11 cellular contexts compared by ENCODE assay signal in genomic region chr2:45256867-45257641, GRCh38.
DNase-seq lines count a peak whose midpoint lies in the region; ATAC-seq, FAIRE-seq and TF ChIP-seq lines count a peak whose summit lies in the region.
"Had no signal": no experiment of that assay in that cellular context is flagged by ENCODE, and none has a peak within 500 bp of the region (broad histone marks: within the 10 kb centered on the region; RNA-seq: fewer than 3 reads in every experiment).

No MANE protein-coding gene starts in this region.

- TF ChIP-seq CTCF in 22Rv1 (IDR thresholded peaks at IDR 0.05) (no peak), K562 (IDR thresholded peaks at IDR 0.05 in 2 of 3, conservative IDR thresholded peaks at IDR 0.05 in 1 of 3; ENCODE audit: insufficient read depth in 2 of 3, low read depth in 1 of 3, low read length in 3 of 3) (no peak), mucosa of descending colon (IDR thresholded peaks at IDR 0.05) (no peak), MM.1S (IDR thresholded peaks at IDR 0.05; ENCODE audit: low read length) (no peak)

- no peak for TF ChIP-seq RAD21 in K562 (CRISPR knock-in tag; conservative IDR thresholded peaks at IDR 0.05 in 1 of 2, IDR thresholded peaks at IDR 0.05 in 1 of 2)

- H3K27ac ChIP-seq in 22Rv1 (peak overlapping the region; percentile 80), K562 (ENCODE audit: extremely low read depth, low read depth, low read length) (no peak overlapping the region), MM.1S (ENCODE audit: low read length) (no peak overlapping the region)
- H3K27ac ChIP-seq: lower lobe of right lung had no signal

- H3F3A ChIP-seq in MM.1S (ENCODE audit: insufficient read depth, low read length), result no peaks in the 10 kb centered on the region

- DNase-seq in NCI-H1417 (lab: John Stamatoyannopoulos, UW) (peak in 2 of 3 experiments; percentile 88 to 94), K562 (ENCODE audit: extremely low read depth in 1 of 4, low spot score in 3 of 4) (no peak), mucosa of descending colon (peak in 1 of 3 donors; percentile 9), MM.1S (no peak), SW 1271 (lab: John Stamatoyannopoulos, UW) (no peak)
- DNase-seq: activated CD8-positive, alpha-beta memory T cell treated with anti-CD3 and anti-CD28 coated beads for 24 hours; lower lobe of right lung; T1000 had no signal

- H4K20me1 ChIP-seq in K562 (replicated peaks; ENCODE audit: control insufficient read depth, insufficient read depth, low read length) (0 out of 2 replicates have a peak, but pooled peaks cover 5% of the 10 kb centered on the region), MM.1S (ENCODE audit: insufficient read depth, low read length) (no peaks in the 10 kb centered on the region)

- no peaks in the 10 kb centered on the region for H3K9me2 ChIP-seq in MM.1S (replicated peaks; ENCODE audit: insufficient read depth, low read length)

- BruUV-seq in K562 (replicated peaks; lab: Mats Ljungman, UMichigan), result no TSS peak

- H3K79me2 ChIP-seq in K562 (ENCODE audit: control insufficient read depth, insufficient read depth, low read length) (no peaks in the 10 kb centered on the region), MM.1S (ENCODE audit: low read length) (no peaks in the 10 kb centered on the region)

- 0% methylated on average over 14 of the region's 16 CpGs for WGBS in K562 (ENCODE audit: insufficient coverage, low coverage, missing lambda C conversion rate)

- POLR2A ChIA-PET in K562 (lab: Yijun Ruan, JAX), result interaction anchor here (1.1 kb wide), 1 partner anchor 83 kb away, joined by 3 read pairs; no protein-coding TSS in a partner anchor

- no peaks in the 10 kb centered on the region for H3K9me3 ChIP-seq in K562 (replicated peaks; ENCODE audit: control insufficient read depth, insufficient read depth, low read depth, low read length)
- H3K9me3 ChIP-seq in mucosa of descending colon, result no peaks in the 10 kb centered on the region
- H3K9me3 ChIP-seq in MM.1S (replicated peaks; ENCODE audit: insufficient read depth, low read length), result no peaks in the 10 kb centered on the region
- H3K9me3 ChIP-seq: lower lobe of right lung had no signal

- no peak for FAIRE-seq in K562 (lab: Jason Lieb, UNC)

- no peak for TF ChIP-seq POLR2A in K562 (conservative IDR thresholded peaks at IDR 0.05)

- H3K4me1 ChIP-seq in K562 (replicated peaks in 1 of 2; ENCODE audit: control insufficient read depth in 2 of 2, insufficient read depth in 2 of 2, low read length in 2 of 2) (no peaks in the 10 kb centered on the region), mucosa of descending colon (ENCODE audit: low read depth) (no peaks in the 10 kb centered on the region), MM.1S (ENCODE audit: low read length) (no peaks in the 10 kb centered on the region)

- TF ChIP-seq EP300 in K562 (IDR thresholded peaks at IDR 0.05; ENCODE audit: low read length), result no peak

- H3K4me2 ChIP-seq in K562 (ENCODE audit: insufficient read depth, low read length) (no peak overlapping the region), MM.1S (ENCODE audit: low read depth, low read length) (no peak overlapping the region)

- no peaks in the 10 kb centered on the region for H3K36me3 ChIP-seq in K562 (ENCODE audit: control insufficient read depth, insufficient read depth, low read length)
- no peaks in the 10 kb centered on the region for H3K36me3 ChIP-seq in mucosa of descending colon (ENCODE audit: low read depth)
- no peaks in the 10 kb centered on the region for H3K36me3 ChIP-seq in MM.1S (replicated peaks; ENCODE audit: insufficient read depth, low read length)
- H3K36me3 ChIP-seq: lower lobe of right lung had no signal

- H3K4me3 ChIP-seq in K562, result no peak overlapping the region
- H3K4me3 ChIP-seq in mucosa of descending colon, result no peak overlapping the region
- H3K4me3 ChIP-seq in MM.1S (ENCODE audit: low read length), result no peak overlapping the region
- H3K4me3 ChIP-seq: lower lobe of right lung had no signal

- no peak overlapping the region for H3K9ac ChIP-seq in K562 (ENCODE audit: insufficient read depth in 1 of 2, low read depth in 2 of 2, low read length in 2 of 2)
- no peak overlapping the region for H3K9ac ChIP-seq in MM.1S (ENCODE audit: low read length)

- ATAC-seq in K562 (peak; percentile 49; the same call in 1 of the 3 replicates), mucosa of descending colon (peak; percentile 14), GM18909 (IDR thresholded peaks at IDR 0.05; ENCODE audit: poor library complexity, unreplicated experiment) (no peak), GM19467 (IDR thresholded peaks at IDR 0.05; ENCODE audit: unreplicated experiment) (no peak)
- ATAC-seq: lower lobe of right lung had no signal

- H3K27me3 ChIP-seq in K562 (ENCODE audit: control insufficient read depth in 2 of 2, insufficient read depth in 2 of 2, low read length in 2 of 2) (peaks cover 28 to 61% of the 10 kb centered on the region in 2 experiments), MM.1S (replicated peaks; ENCODE audit: insufficient read depth, low read length) (no peaks in the 10 kb centered on the region)

- in situ Hi-C loops in K562 (cut with MboI), result no loop called here

- no peaks in the 10 kb centered on the region for H3K9me1 ChIP-seq in K562 (ENCODE audit: control insufficient read depth, insufficient read depth, low read length)

- CTCF ChIA-PET in K562 (lab: Yijun Ruan, JAX; ENCODE audit: low intra/inter-chr PET ratio), result no interaction called here

- intact Hi-C loops in K562 (cut with micrococcal nuclease), result no loop called here
- intact Hi-C loops in mucosa of descending colon (cut with DNase I, micrococcal nuclease), result no loop called here

- H2AFZ ChIP-seq in K562 (ENCODE audit: low read depth, low read length) (no peak overlapping the region), MM.1S (ENCODE audit: low read length) (no peak overlapping the region)

TF ChIP-seq in K562, 482 proteins besides CTCF, POLR2A, EP300 and RAD21:
- TF ChIP-seq RBM14 (IDR thresholded peaks at IDR 0.05; ENCODE audit: borderline replicate concordance, insufficient read depth, low read depth, low read length), result no peak
- no peak for TF ChIP-seq ZNF146 (CRISPR knock-in tag; IDR thresholded peaks at IDR 0.05; ENCODE audit: unreplicated experiment)
- TF ChIP-seq ZNF561 (CRISPR knock-in tag; conservative IDR thresholded peaks at IDR 0.05), result no peak
- no peak for TF ChIP-seq JUNB (CRISPR knock-in tag; conservative IDR thresholded peaks at IDR 0.05)
- no peak for TF ChIP-seq KAT7 (CRISPR knock-in tag; IDR thresholded peaks at IDR 0.05; ENCODE audit: borderline replicate concordance)
- no peak for TF ChIP-seq CREBBP (IDR thresholded peaks at IDR 0.05; ENCODE audit: low read depth, low read length)
- no peak for TF ChIP-seq CREB1 (IDR thresholded peaks at IDR 0.05)
- no peak for TF ChIP-seq CREB1 (CRISPR knock-in tag; IDR thresholded peaks at IDR 0.05)
- no peak for TF ChIP-seq MCM5 (IDR thresholded peaks at IDR 0.05; ENCODE audit: low read depth)
- TF ChIP-seq ARID3B (CRISPR knock-in tag; IDR thresholded peaks at IDR 0.05; ENCODE audit: borderline replicate concordance), result no peak
- TF ChIP-seq KHSRP (IDR thresholded peaks at IDR 0.05), result no peak
- TF ChIP-seq ZNF395 (CRISPR knock-in tag; IDR thresholded peaks at IDR 0.05), result no peak
- TF ChIP-seq SMARCE1 (IDR thresholded peaks at IDR 0.05), result no peak
- TF ChIP-seq C11orf30 (IDR thresholded peaks at IDR 0.05; ENCODE audit: low read depth), result no peak
- no peak for TF ChIP-seq PYGO2 (tag; IDR thresholded peaks at IDR 0.05)
TF ChIP-seq in K562: peak in this region for 0.

Comparison
In these comparisons a context has a peak if more than half of its experiments do, and no peak if none do; other contexts are left out.
1. DNase-seq: peak in NCI-H1417 (2 of 3); none in K562 (0 of 4), MM.1S (single experiment) and SW 1271 (0 of 2).
2. ATAC-seq: peak in K562 (single experiment) and mucosa of descending colon (single experiment); none in GM18909 (single experiment) and GM19467 (single experiment).